In the genomic region with DNA sequence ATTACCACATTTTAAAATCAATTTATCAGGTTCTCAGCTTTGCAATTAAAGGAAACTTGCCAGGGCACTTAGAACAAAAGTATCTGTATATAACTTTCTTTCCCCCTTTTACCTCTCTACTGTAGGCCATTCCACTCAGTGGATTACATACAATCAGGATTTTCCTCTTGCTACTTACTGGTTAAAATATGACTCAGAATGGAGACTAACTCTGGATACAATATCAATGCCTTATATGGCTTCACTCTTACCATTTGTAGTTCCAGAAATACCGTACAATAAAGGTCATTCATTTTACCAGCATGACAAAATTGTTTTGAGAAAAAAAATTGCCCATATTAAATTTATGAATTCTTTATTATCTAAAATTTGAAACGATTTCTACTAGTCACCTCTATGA, we compare ENCODE assay signal across 20 cellular contexts.
DNase-seq lines count a peak whose midpoint lies in the region; ATAC-seq, FAIRE-seq and TF ChIP-seq lines count a peak whose summit lies in the region.
"Had no signal": no experiment of that assay in that cellular context is flagged by ENCODE, and none has a peak within 500 bp of the region (broad histone marks: within the 10 kb centered on the region; RNA-seq: fewer than 3 reads in every experiment).

No MANE protein-coding gene starts in this region.

- no peaks in the 10 kb centered on the region for H3K9me3 ChIP-seq in CD4-positive, alpha-beta T cell (ENCODE audit: control insufficient read depth, low read length)
- H3K9me3 ChIP-seq: colonic mucosa, esophagus muscularis mucosa, ovary, spleen had no signal

- no peak overlapping the region for H3K27ac ChIP-seq in CD4-positive, alpha-beta T cell (ENCODE audit: low read depth, low read length)
- H3K27ac ChIP-seq: colonic mucosa, esophagus muscularis mucosa, ovary, spleen had no signal

- H3K27me3 Mint-ChIP-seq in CD4-positive, alpha-beta T cell, result no peaks in the 10 kb centered on the region
- H3K27me3 Mint-ChIP-seq: activated naive CD4-positive, alpha-beta T cell treated with anti-CD3 and anti-CD28 coated beads, Interleukin-2, amount 50 U/mL, for 24 hours had no signal

- intact Hi-C loops in CD4-positive, alpha-beta T cell (cut with DNase I, micrococcal nuclease), result no loop called here

- no peak overlapping the region for H3K27ac Mint-ChIP-seq in CD4-positive, alpha-beta T cell
- H3K27ac Mint-ChIP-seq: activated naive CD4-positive, alpha-beta T cell treated with anti-CD3 and anti-CD28 coated beads, Interleukin-2, amount 50 U/mL, for 24 hours; T-helper 1 cell treated with Interleukin-12 subunit alpha and Interleukin-12 subunit beta and Interleukin-4 antibody, amounts not matched to agents 30 μg/mL and 1 μg/mL, for 36 hours had no signal

- H3K36me3 Mint-ChIP-seq in CD4-positive, alpha-beta T cell (ENCODE audit: low read depth), result no peaks in the 10 kb centered on the region
- H3K36me3 Mint-ChIP-seq: activated naive CD4-positive, alpha-beta T cell treated with anti-CD3 and anti-CD28 coated beads, Interleukin-2, amount 50 U/mL, for 24 hours had no signal

- no peaks in the 10 kb centered on the region for H3K36me3 ChIP-seq in bronchial epithelial cell (ENCODE audit: control insufficient read depth, insufficient read depth, low read length)
- H3K36me3 ChIP-seq in H7 (replicated peaks; ENCODE audit: control insufficient read depth, insufficient read depth, low read length), result no peaks in the 10 kb centered on the region
- H3K36me3 ChIP-seq: colonic mucosa, esophagus muscularis mucosa, ovary, spleen had no signal

- TF ChIP-seq CTCF in AG10803 (conservative IDR thresholded peaks at IDR 0.05; ENCODE audit: low read length), result no peak
- TF ChIP-seq CTCF in bronchial epithelial cell (IDR thresholded peaks at IDR 0.05; ENCODE audit: insufficient read depth, low read length, severe bottlenecking), result no peak
- no peak for TF ChIP-seq CTCF in CD4-positive, alpha-beta T cell (IDR thresholded peaks at IDR 0.05)

- H3K4me1 Mint-ChIP-seq in CD4-positive, alpha-beta T cell (ENCODE audit: low read depth), result no peaks in the 10 kb centered on the region
- H3K4me1 Mint-ChIP-seq: activated naive CD4-positive, alpha-beta T cell treated with anti-CD3 and anti-CD28 coated beads, Interleukin-2, amount 50 U/mL, for 24 hours had no signal

- FAIRE-seq in bronchial epithelial cell (lab: Jason Lieb, UNC), result no peak
- FAIRE-seq: GM12878 had no signal

- H3K27me3 ChIP-seq in bronchial epithelial cell (ENCODE audit: control insufficient read depth, insufficient read depth, low read length) (no peaks in the 10 kb centered on the region), H7 (ENCODE audit: control insufficient read depth, insufficient read depth, low read length) (no peaks in the 10 kb centered on the region)
- no peaks in the 10 kb centered on the region for H3K27me3 ChIP-seq in CD4-positive, alpha-beta T cell (ENCODE audit: control insufficient read depth, insufficient read depth, low read length)
- H3K27me3 ChIP-seq: colonic mucosa, esophagus muscularis mucosa, ovary, spleen had no signal

- no peak for ATAC-seq in CD4-positive, alpha-beta T cell (ENCODE audit: poor library complexity)
- no peak for ATAC-seq in HG03521 (IDR thresholded peaks at IDR 0.05; ENCODE audit: unreplicated experiment)
- ATAC-seq: GM12878 had no signal

- CTCF ChIA-PET in CD4-positive, alpha-beta T cell (lab: Charles Lee), result no interaction called here

- H3K4me3 Mint-ChIP-seq in CD4-positive, alpha-beta T cell, result no peak overlapping the region
- H3K4me3 Mint-ChIP-seq: activated naive CD4-positive, alpha-beta T cell treated with anti-CD3 and anti-CD28 coated beads, Interleukin-2, amount 50 U/mL, for 24 hours; T-helper 1 cell treated with Interleukin-12 subunit alpha and Interleukin-12 subunit beta and Interleukin-4 antibody, amounts not matched to agents 30 μg/mL and 1 μg/mL, for 36 hours had no signal

- no peak overlapping the region for H3K4me3 ChIP-seq in AG10803 (ENCODE audit: low read length)
- H3K4me3 ChIP-seq in bronchial epithelial cell (ENCODE audit: low read depth, low read length), result no peak overlapping the region
- H3K4me3 ChIP-seq in H7 (ENCODE audit: insufficient read depth, low read depth, low read length), result no peak overlapping the region
- H3K4me3 ChIP-seq: colonic mucosa, esophagus muscularis mucosa, GM12878, ovary, spleen had no signal

- peak; percentile 76 for DNase-seq in AG10803 (ENCODE audit: low read depth)
- peak; percentile 88 for DNase-seq in M059J (ENCODE audit: low read depth)
- DNase-seq in bronchial epithelial cell (ENCODE audit: low read depth), result peak; percentile 88
- DNase-seq in kidney tubule cell (ENCODE audit: low spot score), result peak; percentile 68
- no peak for DNase-seq in CD4-positive, alpha-beta T cell
- DNase-seq in H7, result no peak
- no peak for DNase-seq in SHP77 treated with DMSO at 0.1 percent for 48 hours (lab: John Stamatoyannopoulos, UW)
- DNase-seq: colonic mucosa, DMS53, KG1, NCI-H1436 treated with DMSO at 0.1 percent for 48 hours, NCI-H446 treated with DMSO at 0.1 percent for 48 hours, ovary, spleen, substantia nigra had no signal

- H3K9me3 Mint-ChIP-seq in CD4-positive, alpha-beta T cell, result peaks cover 16% of the 10 kb centered on the region

- POLR2A ChIA-PET in CD4-positive, alpha-beta T cell (lab: Charles Lee), result no interaction called here

Comparison
In these comparisons a context has a peak if more than half of its experiments do, and no peak if none do; other contexts are left out.
1. DNase-seq: peak in AG10803 (single experiment), M059J (single experiment), bronchial epithelial cell (single experiment) and kidney tubule cell (single experiment); none in CD4-positive, alpha-beta T cell (0 of 10), H7 (single experiment) and SHP77 treated with DMSO at 0.1 percent for 48 hours (single experiment).